ENCODE assay signal across 35 cellular contexts in genomic region chr3:122742234-122742633, GRCh38.
"Had no signal": no experiment of that assay in that cellular context is flagged by ENCODE, and none has a peak within 500 bp of the region (broad histone marks: within the 10 kb centered on the region; RNA-seq: fewer than 3 reads in every experiment).

No MANE protein-coding gene starts in this region.

- H3K4me3 ChIP-seq: MG63 had no signal

- DNase-seq: Karpas-422, Kasumi-1, MG63, MM.1S, MV-4-11, NCI-H1048, NCI-H1092, NCI-H1092 treated with DMSO at 0.1 percent for 48 hours, NCI-H1105, NCI-H1105 treated with DMSO at 0.1 percent for 48 hours, NCI-H1417, NCI-H1417 treated with DMSO at 0.1 percent for 48 hours, NCI-H1436, NCI-H1436 treated with DMSO at 0.1 percent for 48 hours, NCI-H146, NCI-H1694, NCI-H1694 treated with DMSO at 0.1 percent for 48 hours, NCI-H187, NCI-H187 treated with DMSO at 0.1 percent for 48 hours, NCI-H1930, NCI-H2029, NCI-H2029 treated with DMSO at 0.1 percent for 48 hours, NCI-H2081, NCI-H2081 treated with DMSO at 0.1 percent for 48 hours, NCI-H2107, NCI-H2171, NCI-H2171 treated with DMSO at 0.1 percent for 48 hours, NCI-H2227 treated with DMSO at 0.1 percent for 48 hours, NCI-H226, NCI-H345, NCI-H446, NCI-H446 treated with DMSO at 0.1 percent for 48 hours, NCI-H510A, NCI-H510A treated with DMSO at 0.1 percent for 48 hours, NCI-H524 had no signal
